12 cellular contexts compared by ENCODE assay signal in genomic region chr7:3294432-3295100, GRCh38. TPM values are rescaled to one million over a fixed set of nuclear protein-coding genes. Genes with fewer than 3 reads are reported as not detected.
DNase-seq lines count a peak whose midpoint lies in the region; ATAC-seq lines count a peak whose summit lies in the region.
"Had no signal": no experiment of that assay in that cellular context is flagged by ENCODE, and none has a peak within 500 bp of the region (broad histone marks: within the 10 kb centered on the region; RNA-seq: fewer than 3 reads in every experiment).

No MANE protein-coding gene starts in this region.

- DNase-seq in COLO668 (lab: John Stamatoyannopoulos, UW; ENCODE audit: unreplicated experiment) (peak; percentile 93), NCI-H1436 (lab: John Stamatoyannopoulos, UW) (peak; percentile 90), NCI-H69 (lab: John Stamatoyannopoulos, UW) (peak; percentile 95), iPS-NIHi11 (ENCODE audit: low spot score) (peak; percentile 33), NCI-H82 treated with DMSO at 0.1 percent for 48 hours (lab: John Stamatoyannopoulos, UW; ENCODE audit: unreplicated experiment) (no peak), DMS114 treated with DMSO at 0.1 percent for 48 hours (lab: John Stamatoyannopoulos, UW; ENCODE audit: unreplicated experiment) (no peak), Right ventricle myocardium superior (no peak)
- DNase-seq in stimulated activated CD4-positive, alpha-beta T cell treated with anti-CD3 and anti-CD28 coated beads, Interleukin-2, amount 100 ng/mL, for 24 hours, result no peak
- DNase-seq: activated CD4-positive, alpha-beta memory T cell treated with anti-CD3 and anti-CD28 coated beads, Interleukin-2, amount 10 ng/mL, durations not matched to agents 7 days and 5 days; activated effector memory CD4-positive, alpha-beta T cell treated with anti-CD3 and anti-CD28 coated beads, Interleukin-2, amount 50 U/mL, for 16 hours; effector CD8-positive, alpha-beta T cell; GM23248 had no signal

- no peak for ATAC-seq in Right ventricle myocardium superior (ENCODE audit: poor library complexity)

- intact Hi-C loops in Right ventricle myocardium superior (cut with DNase I), result no loop called here

RNA-seq across cellular contexts. Expression of gene SDK1, which starts 6.5 kb away (rescaled TPM):
- total RNA-seq in Right ventricle myocardium superior, result 2.2 TPM
- total RNA-seq: GM23248 had no signal

Comparison
In these comparisons a context has a peak if more than half of its experiments do, and no peak if none do; other contexts are left out.
1. DNase-seq: peak in COLO668 (single experiment), NCI-H1436 (single experiment), NCI-H69 (single experiment) and iPS-NIHi11 (single experiment); none in NCI-H82 treated with DMSO at 0.1 percent for 48 hours (single experiment), DMS114 treated with DMSO at 0.1 percent for 48 hours (single experiment), Right ventricle myocardium superior (single experiment) and stimulated activated CD4-positive, alpha-beta T cell treated with anti-CD3 and anti-CD28 coated beads, Interleukin-2, amount 100 ng/mL, for 24 hours (0 of 2).